Comparison of ENCODE assay signal across 29 cellular contexts in genomic region chr20:10720550-10720949, GRCh38. TPM values are rescaled to one million over a fixed set of nuclear protein-coding genes. Genes with fewer than 3 reads are reported as not detected.
A peak's percentile ranks its signal among the peaks of the same experiment; 100 is the strongest.
DNase-seq lines count a peak whose midpoint lies in the region; ATAC-seq and TF ChIP-seq lines count a peak whose summit lies in the region.
"Had no signal": no experiment of that assay in that cellular context is flagged by ENCODE, and none has a peak within 500 bp of the region (broad histone marks: within the 10 kb centered on the region; RNA-seq: fewer than 3 reads in every experiment).

No MANE protein-coding gene starts in this region.

- H3K27ac ChIP-seq in heart left ventricle (peak overlapping the region in 10 of 12 donors; percentile 11 to 58 (median 41)), right atrium auricular region (peak overlapping the region in 1 of 2 donors; percentile 11), colonic mucosa (peak overlapping the region; percentile 21), mucosa of rectum (ENCODE audit: low read depth in 2 of 2, low read length in 2 of 2) (peak overlapping the region; percentile 64 to 74), uterus (peak overlapping the region; percentile 13 to 49)
- H3K27ac ChIP-seq: dorsolateral prefrontal cortex, esophagus squamous epithelium, gastrocnemius medialis, neural progenitor cell, SJSA1, suprapubic skin had no signal

- no peak overlapping the region for H3K9ac ChIP-seq in colonic mucosa (ENCODE audit: low read depth in 2 of 2, low read length in 2 of 2)
- no peak overlapping the region for H3K9ac ChIP-seq in mucosa of rectum (ENCODE audit: low read depth in 1 of 2, low read length in 2 of 2)
- H3K9ac ChIP-seq: neural progenitor cell had no signal

- intact Hi-C loops in heart left ventricle (cut with DNase I) = no loop called here
- intact Hi-C loops in colonic mucosa (cut with DNase I) = no loop called here
- intact Hi-C loops in uterus (cut with DNase I; ENCODE audit: low total_unique reads) = no loop called here

- 53 to 66% (median 57%) methylated on average over 3 of the region's 3 CpGs for WGBS in heart left ventricle, 4 donors

- ATAC-seq in heart left ventricle = no peak
- no peak for ATAC-seq in HG03108 (IDR thresholded peaks at IDR 0.05; ENCODE audit: unreplicated experiment)
- ATAC-seq: CD8-positive, alpha-beta T cell; gastrocnemius medialis had no signal

- TF ChIP-seq CTCF in heart left ventricle (IDR thresholded peaks at IDR 0.05) (no peak), right atrium auricular region (IDR thresholded peaks at IDR 0.05) (no peak), colonic mucosa (IDR thresholded peaks at IDR 0.05) (no peak), uterus (IDR thresholded peaks at IDR 0.05) (no peak)

- no peak for TF ChIP-seq POLR2A in heart left ventricle (IDR thresholded peaks at IDR 0.05)
- no peak for TF ChIP-seq POLR2A in uterus (IDR thresholded peaks at IDR 0.05)

- no peak overlapping the region for H3K4me3 ChIP-seq in heart left ventricle
- peak overlapping the region in 1 of 2 donors; percentile 14 for H3K4me3 ChIP-seq in right atrium auricular region
- no peak overlapping the region for H3K4me3 ChIP-seq in colonic mucosa
- H3K4me3 ChIP-seq in mucosa of rectum (ENCODE audit: low read length in 2 of 2) = no peak overlapping the region
- no peak overlapping the region for H3K4me3 ChIP-seq in uterus
- H3K4me3 ChIP-seq: dorsolateral prefrontal cortex, esophagus squamous epithelium, gastrocnemius medialis, neural progenitor cell, SJSA1, suprapubic skin had no signal

- H3K9me3 ChIP-seq in heart left ventricle (no peaks in the 10 kb centered on the region), right atrium auricular region (no peaks in the 10 kb centered on the region), colonic mucosa (no peaks in the 10 kb centered on the region), mucosa of rectum (ENCODE audit: control insufficient read depth in 2 of 2, low read length in 2 of 2) (no peaks in the 10 kb centered on the region), uterus (no peaks in the 10 kb centered on the region)
- H3K9me3 ChIP-seq: esophagus squamous epithelium, gastrocnemius medialis, SJSA1, suprapubic skin had no signal

- DNase-seq in heart left ventricle = no peak
- no peak for DNase-seq in right atrium auricular region (ENCODE audit: low spot score)
- DNase-seq in colonic mucosa = no peak
- DNase-seq in uterus = no peak
- no peak for DNase-seq in HT-29 (ENCODE audit: low spot score)
- DNase-seq in activated CD4-positive, alpha-beta T cell treated with anti-CD3 and anti-CD28 coated beads for 1 hour = no peak
- DNase-seq: activated CD4-positive, alpha-beta T cell treated with anti-CD3 and anti-CD28 coated beads, Interleukin-2, amount 50 U/mL, for 48 hours; activated gamma-delta T cell treated with Interleukin-2 at 50 U/mL for 16 hours; activated T-cell treated with anti-CD3 and anti-CD28 coated beads, Interleukin-2, amount 50 U/mL, for 48 hours; AML-193; CD8-positive, alpha-beta T cell; DMS 273 treated with DMSO at 0.1 percent for 48 hours; dorsolateral prefrontal cortex; esophagus squamous epithelium; gastrocnemius medialis; hypothalamus; left cardiac atrium; MV-4-11; NCI-H1436 treated with DMSO at 0.1 percent for 48 hours; NCI-H2081 treated with DMSO at 0.1 percent for 48 hours; small intestine; stimulated activated CD4-positive, alpha-beta T cell treated with anti-CD3 and anti-CD28 coated beads, Interleukin-1b, Interleukin-23, amount 100 ng/mL, for 48 hours; stimulated activated naive CD4-positive, alpha-beta T cell treated with Interleukin-2 at 50 U/mL for 16 hours had no signal

- H3K4me1 ChIP-seq in heart left ventricle (peaks cover 0 to 46% (median 21%) of the 10 kb centered on the region in 12 donors), right atrium auricular region (peaks cover 0 to 28% of the 10 kb centered on the region in 2 donors), colonic mucosa (peaks cover 8% of the 10 kb centered on the region), mucosa of rectum (ENCODE audit: control insufficient read depth in 2 of 2, insufficient read depth in 2 of 2, low read length in 2 of 2) (peaks cover 18 to 24% of the 10 kb centered on the region in 2 donors), uterus (no peaks in the 10 kb centered on the region)

- H3K36me3 ChIP-seq in heart left ventricle = no peaks in the 10 kb centered on the region
- H3K36me3 ChIP-seq in right atrium auricular region = no peaks in the 10 kb centered on the region
- H3K36me3 ChIP-seq in colonic mucosa = no peaks in the 10 kb centered on the region
- H3K36me3 ChIP-seq in mucosa of rectum (ENCODE audit: control insufficient read depth in 2 of 2, insufficient read depth in 2 of 2, low read length in 2 of 2) = no peaks in the 10 kb centered on the region
- H3K36me3 ChIP-seq in uterus = no peaks in the 10 kb centered on the region
- H3K36me3 ChIP-seq: esophagus squamous epithelium, gastrocnemius medialis, neural progenitor cell, SJSA1, suprapubic skin had no signal

- H3K27me3 ChIP-seq in heart left ventricle (no peaks in the 10 kb centered on the region), right atrium auricular region (no peaks in the 10 kb centered on the region), colonic mucosa (no peaks in the 10 kb centered on the region), mucosa of rectum (ENCODE audit: control insufficient read depth in 2 of 2, insufficient read depth in 2 of 2, low read length in 2 of 2) (no peaks in the 10 kb centered on the region), uterus (no peaks in the 10 kb centered on the region)
- H3K27me3 ChIP-seq: esophagus squamous epithelium, gastrocnemius medialis, neural progenitor cell, SJSA1, suprapubic skin had no signal

RNA-seq across cellular contexts. Expression of gene JAG1, which starts 46.8 kb away (rescaled TPM):
- total RNA-seq in heart left ventricle (10 to 100 TPM; 20.9 to 42.6 (median 29.6) TPM), right atrium auricular region (10 to 100 TPM; 30.9 to 32.8 TPM), colonic mucosa (100 to 1,000 TPM in 1 of 2 donors, 10 to 100 TPM in 1; 66.5 to 102 TPM), uterus (100 to 1,000 TPM in 2 of 4 donors, 10 to 100 TPM in 2; 53.8 to 154 (median 111) TPM)
- polyA plus RNA-seq in heart left ventricle = 10 to 100 TPM; 12.5 to 12.7 TPM
- total RNA-seq in HT-29 (2014; rRNA removed; shearing (Covaris generic)) = 13.9 and 15.5 TPM in 2 replicates
- polyA plus RNA-seq: IgD-negative memory B cell had no signal
